Comparison of ENCODE assay signal across 1 cellular context in the genomic region with DNA sequence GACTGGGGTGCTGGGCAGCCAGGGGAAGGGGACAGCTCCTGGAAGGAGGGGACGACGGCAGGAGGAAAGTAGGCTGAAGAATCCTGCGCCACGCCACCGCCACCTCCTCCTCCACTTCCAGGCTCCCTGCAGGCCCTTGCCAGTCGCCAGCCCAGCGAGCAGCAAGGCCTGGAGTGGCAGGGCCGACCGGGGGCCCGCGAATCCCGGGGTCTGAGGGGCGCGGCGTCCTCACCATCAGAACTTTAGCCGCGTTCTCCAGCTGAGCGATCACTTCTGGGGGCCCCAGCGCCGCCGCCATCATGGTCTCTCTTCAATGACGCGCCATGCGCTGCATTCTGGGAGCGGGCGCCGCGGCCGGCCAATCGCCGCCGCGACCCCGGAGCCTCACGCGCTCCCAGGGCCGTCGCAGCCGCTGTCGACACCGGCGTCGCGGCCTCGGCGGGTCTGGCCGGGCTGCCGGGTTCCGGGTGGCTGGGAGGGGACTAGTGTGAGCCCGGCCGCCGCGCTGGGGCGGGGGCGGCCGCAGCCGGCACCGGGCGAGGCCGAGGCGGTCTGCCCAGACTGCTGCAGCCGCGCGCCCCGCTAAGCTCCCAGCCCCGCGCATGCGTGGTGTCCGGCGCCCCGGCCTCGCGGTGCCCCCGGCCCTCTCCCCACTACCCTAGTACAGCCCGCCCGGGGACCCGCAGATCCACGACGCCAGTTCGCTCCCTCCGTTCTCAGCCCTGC.
TF ChIP-seq lines count a peak whose summit lies in the region.

A gene (minus strand): TSS at position 309 of the 726 bp plus-strand sequence. CDS start 8 bp downstream, at position 301.

TF ChIP-seq in GM12878, 131 proteins besides CTCF, POLR2A, EP300 and RAD21 (continued from another document):
- TF ChIP-seq, protein P1, sequence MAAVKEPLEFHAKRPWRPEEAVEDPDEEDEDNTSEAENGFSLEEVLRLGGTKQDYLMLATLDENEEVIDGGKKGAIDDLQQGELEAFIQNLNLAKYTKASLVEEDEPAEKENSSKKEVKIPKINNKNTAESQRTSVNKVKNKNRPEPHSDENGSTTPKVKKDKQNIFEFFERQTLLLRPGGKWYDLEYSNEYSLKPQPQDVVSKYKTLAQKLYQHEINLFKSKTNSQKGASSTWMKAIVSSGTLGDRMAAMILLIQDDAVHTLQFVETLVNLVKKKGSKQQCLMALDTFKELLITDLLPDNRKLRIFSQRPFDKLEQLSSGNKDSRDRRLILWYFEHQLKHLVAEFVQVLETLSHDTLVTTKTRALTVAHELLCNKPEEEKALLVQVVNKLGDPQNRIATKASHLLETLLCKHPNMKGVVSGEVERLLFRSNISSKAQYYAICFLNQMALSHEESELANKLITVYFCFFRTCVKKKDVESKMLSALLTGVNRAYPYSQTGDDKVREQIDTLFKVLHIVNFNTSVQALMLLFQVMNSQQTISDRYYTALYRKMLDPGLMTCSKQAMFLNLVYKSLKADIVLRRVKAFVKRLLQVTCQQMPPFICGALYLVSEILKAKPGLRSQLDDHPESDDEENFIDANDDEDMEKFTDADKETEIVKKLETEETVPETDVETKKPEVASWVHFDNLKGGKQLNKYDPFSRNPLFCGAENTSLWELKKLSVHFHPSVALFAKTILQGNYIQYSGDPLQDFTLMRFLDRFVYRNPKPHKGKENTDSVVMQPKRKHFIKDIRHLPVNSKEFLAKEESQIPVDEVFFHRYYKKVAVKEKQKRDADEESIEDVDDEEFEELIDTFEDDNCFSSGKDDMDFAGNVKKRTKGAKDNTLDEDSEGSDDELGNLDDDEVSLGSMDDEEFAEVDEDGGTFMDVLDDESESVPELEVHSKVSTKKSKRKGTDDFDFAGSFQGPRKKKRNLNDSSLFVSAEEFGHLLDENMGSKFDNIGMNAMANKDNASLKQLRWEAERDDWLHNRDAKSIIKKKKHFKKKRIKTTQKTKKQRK (IDR thresholded peaks at IDR 0.05; ENCODE audit: low read depth, low read length), result no peak
- TF ChIP-seq SMARCA5 (IDR thresholded peaks at IDR 0.05) (0 out of 2 replicates have a peak, but pooled peaks have one; percentile 68), CEBPB (IDR thresholded peaks at IDR 0.05; ENCODE audit: borderline replicate concordance in 1 of 2, low read depth in 2 of 2, low read length in 2 of 2) (no peak), SREBF2 (IDR thresholded peaks at IDR 0.05; ENCODE audit: low read length) (no peak), SREBF1 (IDR thresholded peaks at IDR 0.05; ENCODE audit: low read length) (no peak), SRF (IDR thresholded peaks at IDR 0.05; ENCODE audit: low read depth in 2 of 2, low read length in 2 of 2) (peak in 1 of 2 experiments; percentile 71; a peak in 1 of 4 replicates), EGR1 (IDR thresholded peaks at IDR 0.05; ENCODE audit: borderline replicate concordance in 1 of 2, low read depth in 2 of 2, low read length in 2 of 2) (peak in 1 of 2 experiments; percentile 76; a peak in 1 of 3 replicates), MEF2B (IDR thresholded peaks at IDR 0.05; ENCODE audit: partially characterized antibody, poor library complexity, severe bottlenecking) (no peak), MYC (IDR thresholded peaks at IDR 0.05; ENCODE audit: insufficient read depth, insufficient read length, insufficient replicate concordance, low read length, severe bottlenecking) (peak; percentile 33), RCOR1 (conservative IDR thresholded peaks at IDR 0.05; ENCODE audit: low read depth, low read length) (no peak), CHD1 (IDR thresholded peaks at IDR 0.05; ENCODE audit: low read depth, low read length) (no peak), STAT3 (IDR thresholded peaks at IDR 0.05; ENCODE audit: low read depth, low read length) (no peak), CHD4 (IDR thresholded peaks at IDR 0.05) (no peak), STAT1 (conservative IDR thresholded peaks at IDR 0.05) (0 out of 2 replicates have a peak, but pooled peaks have one; percentile 20), ZNF24 (IDR thresholded peaks at IDR 0.05) (no peak), TAF1 (IDR thresholded peaks at IDR 0.05; ENCODE audit: borderline replicate concordance, low read depth, low read length) (peak; percentile 79; the same call in 1 of the 2 replicates), CBFB (IDR thresholded peaks at IDR 0.05; ENCODE audit: low read depth) (no peak), PAX8 (IDR thresholded peaks at IDR 0.05) (no peak), SP1 (IDR thresholded peaks at IDR 0.05; ENCODE audit: low read depth, low read length) (peak; percentile 27), HDAC6 (IDR thresholded peaks at IDR 0.05; ENCODE audit: unreplicated experiment) (peak; percentile 31), TCF12 (IDR thresholded peaks at IDR 0.05; ENCODE audit: low read depth, low read length) (no peak)
- TF ChIP-seq, protein P2, sequence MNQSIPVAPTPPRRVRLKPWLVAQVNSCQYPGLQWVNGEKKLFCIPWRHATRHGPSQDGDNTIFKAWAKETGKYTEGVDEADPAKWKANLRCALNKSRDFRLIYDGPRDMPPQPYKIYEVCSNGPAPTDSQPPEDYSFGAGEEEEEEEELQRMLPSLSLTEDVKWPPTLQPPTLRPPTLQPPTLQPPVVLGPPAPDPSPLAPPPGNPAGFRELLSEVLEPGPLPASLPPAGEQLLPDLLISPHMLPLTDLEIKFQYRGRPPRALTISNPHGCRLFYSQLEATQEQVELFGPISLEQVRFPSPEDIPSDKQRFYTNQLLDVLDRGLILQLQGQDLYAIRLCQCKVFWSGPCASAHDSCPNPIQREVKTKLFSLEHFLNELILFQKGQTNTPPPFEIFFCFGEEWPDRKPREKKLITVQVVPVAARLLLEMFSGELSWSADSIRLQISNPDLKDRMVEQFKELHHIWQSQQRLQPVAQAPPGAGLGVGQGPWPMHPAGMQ (IDR thresholded peaks at IDR 0.05; ENCODE audit: borderline replicate concordance), result no peak
- TF ChIP-seq, protein P3, sequence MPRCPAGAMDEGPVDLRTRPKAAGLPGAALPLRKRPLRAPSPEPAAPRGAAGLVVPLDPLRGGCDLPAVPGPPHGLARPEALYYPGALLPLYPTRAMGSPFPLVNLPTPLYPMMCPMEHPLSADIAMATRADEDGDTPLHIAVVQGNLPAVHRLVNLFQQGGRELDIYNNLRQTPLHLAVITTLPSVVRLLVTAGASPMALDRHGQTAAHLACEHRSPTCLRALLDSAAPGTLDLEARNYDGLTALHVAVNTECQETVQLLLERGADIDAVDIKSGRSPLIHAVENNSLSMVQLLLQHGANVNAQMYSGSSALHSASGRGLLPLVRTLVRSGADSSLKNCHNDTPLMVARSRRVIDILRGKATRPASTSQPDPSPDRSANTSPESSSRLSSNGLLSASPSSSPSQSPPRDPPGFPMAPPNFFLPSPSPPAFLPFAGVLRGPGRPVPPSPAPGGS (IDR thresholded peaks at IDR 0.05; ENCODE audit: borderline replicate concordance, insufficient read depth, low read depth, low read length, poor library complexity, severe bottlenecking), result no peak
